Comparison of ENCODE assay signal across 8 cellular contexts in the genomic region with DNA sequence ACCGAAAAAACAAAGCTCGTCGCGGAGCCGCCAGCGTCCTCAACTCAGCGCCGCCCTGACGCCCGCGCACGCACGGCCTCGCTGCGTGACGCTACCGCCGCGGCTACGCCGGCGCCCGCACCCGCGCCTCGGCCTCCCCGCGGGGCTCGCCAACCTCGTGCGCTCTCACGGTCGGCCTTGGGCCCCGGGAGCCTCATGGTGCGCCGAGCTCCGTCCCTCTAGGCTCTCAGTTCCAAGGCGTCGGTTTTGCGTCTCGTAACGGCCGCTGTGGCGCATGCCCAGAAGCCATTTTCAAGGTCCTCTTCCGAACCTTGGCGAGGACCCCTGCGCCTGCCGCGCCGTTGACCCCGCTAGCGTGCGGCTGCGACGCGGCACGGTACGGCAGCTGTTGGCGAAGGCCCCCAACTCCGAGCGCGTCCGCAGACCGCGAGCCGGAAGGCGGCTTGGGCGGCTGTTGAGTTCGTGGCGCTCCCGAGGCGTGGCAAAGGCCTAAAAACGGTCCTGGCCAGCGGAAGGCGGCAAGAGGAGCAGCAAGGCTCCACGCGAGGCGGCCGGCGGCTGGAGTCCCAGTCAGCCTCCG. TPM values are rescaled to one million over a fixed set of nuclear protein-coding genes. Genes with fewer than 3 reads are reported as not detected.
DNase-seq lines count a peak whose midpoint lies in the region; TF ChIP-seq lines count a peak whose summit lies in the region.

TSS of gene HENMT1 (minus strand) at position 64 of the 580 bp plus-strand sequence. CDS start 1,209 bp downstream, outside the sequence.

- no peaks in the 10 kb centered on the region for H3K27me3 ChIP-seq in GM06990 (replicated peaks; ENCODE audit: control insufficient read depth, insufficient read depth, low read length)
- peaks cover 26% of the 10 kb centered on the region for H3K27me3 ChIP-seq in endodermal cell (ENCODE audit: control insufficient read depth, insufficient read depth, low read length, poor library complexity, severe bottlenecking)

- H3K36me3 Mint-ChIP-seq in HFFc6 (ENCODE audit: low read depth) (no peaks in the 10 kb centered on the region), endodermal cell (ENCODE audit: low read depth) (no peaks in the 10 kb centered on the region)

- H3K27ac Mint-ChIP-seq in HFFc6 (peak within 1 kb of the TSS; percentile 80; the same call in 1 of the 2 replicates), endodermal cell (peak within 1 kb of the TSS; percentile 64)

- H3K4me3 Mint-ChIP-seq in HFFc6, result peak within 1 kb of the TSS; percentile 62
- H3K4me3 Mint-ChIP-seq in endodermal cell, result peak within 1 kb of the TSS; percentile 59

- H3K9me3 ChIP-seq in endodermal cell (ENCODE audit: control insufficient read depth, low read length), result peaks cover 7% of the 10 kb centered on the region

- H3K4me3 ChIP-seq in GM06990 (replicated peaks; ENCODE audit: low read depth, low read length) (peak within 1 kb of the TSS; percentile 64), endodermal cell (ENCODE audit: low read length) (peak within 1 kb of the TSS; percentile 73)

- no peaks in the 10 kb centered on the region for H3K4me1 ChIP-seq in endodermal cell (ENCODE audit: control insufficient read depth, insufficient read depth, low read length)

- H3K27me3 Mint-ChIP-seq in HFFc6 (ENCODE audit: insufficient read depth) (peaks cover 9% of the 10 kb centered on the region; the same call in 1 of the 2 replicates), endodermal cell (ENCODE audit: insufficient read depth) (peaks cover 26% of the 10 kb centered on the region)

- 13 to 15% methylated on average over 36 to 81 of the region's 81 CpGs for WGBS in endodermal cell (ENCODE audit: insufficient coverage in 1 of 2, insufficient read length in 1 of 2), 2 experiments

- H3K27ac ChIP-seq in endodermal cell (ENCODE audit: low read depth, low read length), result peak within 1 kb of the TSS; percentile 38

- DNase-seq in GM06990 (ENCODE audit: extremely low read depth, insufficient read length) (peak; percentile 89), HFFc6 (peak; percentile 13), NCI-H1417 (lab: John Stamatoyannopoulos, UW) (peak; percentile 49 to 89 (median 89)), endodermal cell (peak; percentile 89), midbrain (lab: John Stamatoyannopoulos, UW) (peak; percentile 58), NCI-H1105 treated with DMSO at 0.1 percent for 48 hours (lab: John Stamatoyannopoulos, UW) (no peak)
- DNase-seq in activated CD8-positive, alpha-beta memory T cell treated with anti-CD3 and anti-CD28 coated beads for 1 hour (ENCODE audit: extremely low read depth in 1 of 2, low read depth in 1 of 2), result peak; percentile 54 to 55
- peak; percentile 69 to 71 for DNase-seq in stimulated activated CD8-positive, alpha-beta memory T cell treated with anti-CD3 and anti-CD28 coated beads, Interleukin-15, amount 100 ng/mL, for 48 hours (ENCODE audit: low read depth in 2 of 2)

- TF ChIP-seq CTCF in GM06990 (IDR thresholded peaks at IDR 0.05; ENCODE audit: insufficient read depth, low read length, poor library complexity, severe bottlenecking) (no peak), HFFc6 (IDR thresholded peaks at IDR 0.05) (no peak), endodermal cell (conservative IDR thresholded peaks at IDR 0.05) (no peak)

- H3K9me3 Mint-ChIP-seq in HFFc6, result no peaks in the 10 kb centered on the region
- peaks cover 4% of the 10 kb centered on the region for H3K9me3 Mint-ChIP-seq in endodermal cell

- peak within 1 kb of the TSS; percentile 11 for H3K9ac ChIP-seq in endodermal cell (ENCODE audit: extremely low read depth, low read length, poor library complexity, severe bottlenecking)

- H3K4me1 Mint-ChIP-seq in HFFc6 (ENCODE audit: low read depth) (no peaks in the 10 kb centered on the region), endodermal cell (no peaks in the 10 kb centered on the region)

- H3K36me3 ChIP-seq in GM06990 (ENCODE audit: control insufficient read depth, insufficient read depth, low read length) (no peaks in the 10 kb centered on the region), endodermal cell (ENCODE audit: control insufficient read depth, insufficient read depth, low read length) (no peaks in the 10 kb centered on the region)

RNA-seq across cellular contexts. Expression of gene HENMT1, which starts in this region (rescaled TPM):
- 1 to 10 TPM in 2 of 6 experiments, under 1 TPM in 4; 0.37 to 2.7 (median 0.45) TPM for total RNA-seq in HFFc6 (2021; fragmentation: NEBNext Ultra II Directional; extraction: Animal tissue kit (Norgen Biotek cat#: 25700))
- total RNA-seq in endodermal cell, result 1 to 10 TPM; 4.3 to 7.4 TPM
- 2.6 TPM for polyA plus RNA-seq in endodermal cell (2013, experiment 1 of 2)
- 2.9 TPM for polyA plus RNA-seq in endodermal cell (2013, experiment 2 of 2)
